In the genomic region with DNA sequence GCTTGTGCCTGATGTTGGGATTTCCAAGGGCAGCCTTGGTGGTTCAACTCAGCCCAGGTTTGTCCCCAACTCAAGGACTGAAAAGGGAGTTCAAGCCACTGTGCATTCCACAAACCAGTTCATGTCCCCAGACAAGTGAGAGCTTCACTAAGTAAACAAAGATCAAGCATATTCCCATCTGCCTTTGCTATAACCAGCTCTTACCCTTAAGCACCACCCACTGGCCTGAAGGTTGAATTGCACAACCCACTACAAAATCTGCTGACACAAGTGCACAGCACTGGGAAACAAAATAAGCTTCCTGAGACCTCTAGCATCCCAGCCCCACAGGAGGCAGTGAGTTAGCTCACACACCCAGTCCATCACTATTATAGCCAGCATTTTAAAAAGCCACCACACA, we compare ENCODE assay signal across 8 cellular contexts.
DNase-seq lines count a peak whose midpoint lies in the region; ATAC-seq lines count a peak whose summit lies in the region.

No MANE protein-coding gene starts in this region.

- peaks cover 16% of the 10 kb centered on the region; the same call in 1 of the 2 replicates for H3K9me3 ChIP-seq in NT2/D1 (ENCODE audit: insufficient read depth, low read length)

- peak; percentile 75 for DNase-seq in DMS 273 (lab: John Stamatoyannopoulos, UW; ENCODE audit: unreplicated experiment)
- peak; percentile 28 for DNase-seq in NT2/D1 (ENCODE audit: low read depth, low spot score)
- DNase-seq in globus pallidus (ENCODE audit: low spot score): peak; percentile 76
- DNase-seq in left cardiac atrium: no peak
- no peak for DNase-seq in kidney glomerular epithelial cell (lab: John Stamatoyannopoulos, UW)
- no peak for DNase-seq in activated CD8-positive, alpha-beta memory T cell treated with anti-CD3 and anti-CD28 coated beads for 24 hours

- peak; percentile 94 for ATAC-seq in GM19395 (IDR thresholded peaks at IDR 0.05; ENCODE audit: unreplicated experiment)
- peak; percentile 98 for ATAC-seq in HG03159 (IDR thresholded peaks at IDR 0.05; ENCODE audit: unreplicated experiment)
- ATAC-seq in left cardiac atrium: no peak

- no peaks in the 10 kb centered on the region for H3K27me3 ChIP-seq in NT2/D1 (ENCODE audit: insufficient read depth, insufficient read length)

- no peaks in the 10 kb centered on the region for H3K36me3 ChIP-seq in NT2/D1 (ENCODE audit: insufficient read depth, insufficient read length, low read length)

- H3K4me1 ChIP-seq in NT2/D1 (ENCODE audit: insufficient read depth, insufficient read length): no peaks in the 10 kb centered on the region

- intact Hi-C loops in left cardiac atrium (cut with DNase I): no loop called here

- H3K9ac ChIP-seq in NT2/D1 (ENCODE audit: insufficient read length, low read depth): no peak overlapping the region

- no peak overlapping the region for H3K4me3 ChIP-seq in NT2/D1 (ENCODE audit: insufficient read length, low read depth)

Comparison
In these comparisons a context has a peak if more than half of its experiments do, and no peak if none do; other contexts are left out.
1. DNase-seq: peak in DMS 273 (single experiment), NT2/D1 (single experiment) and globus pallidus (single experiment); none in left cardiac atrium (single experiment), kidney glomerular epithelial cell (single experiment) and activated CD8-positive, alpha-beta memory T cell treated with anti-CD3 and anti-CD28 coated beads for 24 hours (single experiment).
2. ATAC-seq: peak in GM19395 (single experiment) and HG03159 (single experiment); none in left cardiac atrium (0 of 2).